8 cellular contexts compared by ENCODE assay signal in genomic region chr3:141561426-141562034, GRCh38.
A peak's percentile ranks its signal among the peaks of the same experiment; 100 is the strongest.
DNase-seq lines count a peak whose midpoint lies in the region; ATAC-seq, FAIRE-seq and TF ChIP-seq lines count a peak whose summit lies in the region.

No MANE protein-coding gene starts in this region.

- H3K27me3 Mint-ChIP-seq in T-helper 2 cell treated with Interferon-gamma antibody and Interleukin-4, amounts not matched to agents 5 μg/mL and 100 μg/mL, for 36 hours (ENCODE audit: low read depth): no peaks in the 10 kb centered on the region

- FAIRE-seq in RCC 7860 (lab: Jason Lieb, UNC): peak; percentile 76
- FAIRE-seq in bronchial epithelial cell (lab: Jason Lieb, UNC): no peak

- DNase-seq in T-helper 2 cell: peak in 3 of 5 experiments; percentile 5 to 66 (median 41)
- DNase-seq in T-helper 2 cell treated with Interferon-gamma antibody and Interleukin-4, amounts not matched to agents 5 μg/mL and 100 μg/mL, for 36 hours (ENCODE audit: low spot score): no peak
- DNase-seq in Jurkat, Clone E6-1 (ENCODE audit: low read depth, low spot score): peak; percentile 81
- peak; percentile 44 for DNase-seq in RCC 7860 (ENCODE audit: low spot score)
- DNase-seq in bronchial epithelial cell (ENCODE audit: low read depth): peak; percentile 70
- no peak for DNase-seq in right lobe of liver
- DNase-seq in transverse colon: peak; percentile 11

- no peaks in the 10 kb centered on the region for H3K9me3 Mint-ChIP-seq in T-helper 2 cell treated with Interferon-gamma antibody and Interleukin-4, amounts not matched to agents 5 μg/mL and 100 μg/mL, for 36 hours

- 60% methylated on average over 2 of the region's 2 CpGs for WGBS in right lobe of liver (ENCODE audit: insufficient coverage, low coverage, low lambda C conversion rate, missing lambda C conversion rate)
- 88 to 91% methylated on average over 1 to 2 of the region's 2 CpGs for WGBS in transverse colon (ENCODE audit: low coverage in 1 of 2), 2 donors

- in situ Hi-C loops in transverse colon (cut with MboI; ENCODE audit: low pct_ligation_motif_present in 1 of 4, low pct_unique_long_range_greater_than_20kb in 1 of 4, low sequenced_read_pairs in 3 of 4): loop anchor here (5.0 to 25.0 kb wide), 5 partner anchors 89 to 257 kb away; partner anchors contain the start of gene ZBTB38 (in 1 of the 4)

- H3K36me3 Mint-ChIP-seq in T-helper 2 cell treated with Interferon-gamma antibody and Interleukin-4, amounts not matched to agents 5 μg/mL and 100 μg/mL, for 36 hours (ENCODE audit: low read depth): peaks cover 32% of the 10 kb centered on the region

- no peak overlapping the region for H3K4me3 ChIP-seq in Jurkat, Clone E6-1 (ENCODE audit: low read length)
- H3K4me3 ChIP-seq in bronchial epithelial cell (ENCODE audit: low read depth, low read length) (no peak overlapping the region), right lobe of liver (no peak overlapping the region), transverse colon (no peak overlapping the region)

- H3K9me3 ChIP-seq in right lobe of liver (no peaks in the 10 kb centered on the region), transverse colon (no peaks in the 10 kb centered on the region)

- H3K27ac Mint-ChIP-seq in T-helper 2 cell treated with Interferon-gamma antibody and Interleukin-4, amounts not matched to agents 5 μg/mL and 100 μg/mL, for 36 hours: no peak overlapping the region

- H3K4me1 ChIP-seq in right lobe of liver (no peaks in the 10 kb centered on the region), transverse colon (peaks cover 5 to 21% (median 7%) of the 10 kb centered on the region in 4 donors)

- H3K27ac ChIP-seq in right lobe of liver (no peak overlapping the region), transverse colon (no peak overlapping the region)

- no peak for TF ChIP-seq POLR2A in right lobe of liver (IDR thresholded peaks at IDR 0.05)
- TF ChIP-seq POLR2A in transverse colon (IDR thresholded peaks at IDR 0.05): no peak

- no peak for TF ChIP-seq EP300 in transverse colon (IDR thresholded peaks at IDR 0.05; ENCODE audit: low read depth)

- ATAC-seq in right lobe of liver (peak; percentile 72 to 80 (median 76)), GM18502 (IDR thresholded peaks at IDR 0.05; ENCODE audit: poor library complexity, unreplicated experiment) (no peak)

- H3K4me1 Mint-ChIP-seq in T-helper 2 cell treated with Interferon-gamma antibody and Interleukin-4, amounts not matched to agents 5 μg/mL and 100 μg/mL, for 36 hours (ENCODE audit: low read depth): peaks cover 19% of the 10 kb centered on the region

- TF ChIP-seq CTCF in bronchial epithelial cell (IDR thresholded peaks at IDR 0.05; ENCODE audit: insufficient read depth, low read length, severe bottlenecking) (peak; percentile 61), right lobe of liver (IDR thresholded peaks at IDR 0.05) (peak; percentile 90 to 98 (median 96)), transverse colon (IDR thresholded peaks at IDR 0.05) (peak; percentile 95 to 99 (median 97))

- H3K36me3 ChIP-seq in bronchial epithelial cell (ENCODE audit: control insufficient read depth, insufficient read depth, low read length): peaks cover 2% of the 10 kb centered on the region
- no peaks in the 10 kb centered on the region for H3K36me3 ChIP-seq in right lobe of liver
- peaks cover 0 to 13% (median 4%) of the 10 kb centered on the region in 4 donors for H3K36me3 ChIP-seq in transverse colon

- H3K4me3 Mint-ChIP-seq in T-helper 2 cell treated with Interferon-gamma antibody and Interleukin-4, amounts not matched to agents 5 μg/mL and 100 μg/mL, for 36 hours: no peak overlapping the region

- intact Hi-C loops in right lobe of liver (cut with DNase I) (loop anchor here in 1 of 2 donors (5.0 kb wide), 1 partner anchor 84 kb away; no protein-coding TSS in a partner anchor), transverse colon (cut with DNase I; ENCODE audit: low total_unique reads) (loop anchor here (1.0 to 10.0 kb wide), 2 partner anchors 104 to 257 kb away; no protein-coding TSS in a partner anchor)

- no peaks in the 10 kb centered on the region for H3K27me3 ChIP-seq in bronchial epithelial cell (ENCODE audit: control insufficient read depth, insufficient read depth, low read length)
- H3K27me3 ChIP-seq in right lobe of liver: no peaks in the 10 kb centered on the region
- no peaks in the 10 kb centered on the region for H3K27me3 ChIP-seq in transverse colon

Comparison
In these comparisons a context has a peak if more than half of its experiments do, and no peak if none do; other contexts are left out.
1. DNase-seq: peak in T-helper 2 cell (3 of 5), Jurkat, Clone E6-1 (single experiment), RCC 7860 (single experiment), bronchial epithelial cell (single experiment) and transverse colon (single experiment); none in T-helper 2 cell treated with Interferon-gamma antibody and Interleukin-4, amounts not matched to agents 5 μg/mL and 100 μg/mL, for 36 hours (single experiment) and right lobe of liver (0 of 3).
2. Peak in every context shown above with its lines, with median percentiles within 50 percentile points of each other: CTCF ChIP-seq.